In the genomic region with DNA sequence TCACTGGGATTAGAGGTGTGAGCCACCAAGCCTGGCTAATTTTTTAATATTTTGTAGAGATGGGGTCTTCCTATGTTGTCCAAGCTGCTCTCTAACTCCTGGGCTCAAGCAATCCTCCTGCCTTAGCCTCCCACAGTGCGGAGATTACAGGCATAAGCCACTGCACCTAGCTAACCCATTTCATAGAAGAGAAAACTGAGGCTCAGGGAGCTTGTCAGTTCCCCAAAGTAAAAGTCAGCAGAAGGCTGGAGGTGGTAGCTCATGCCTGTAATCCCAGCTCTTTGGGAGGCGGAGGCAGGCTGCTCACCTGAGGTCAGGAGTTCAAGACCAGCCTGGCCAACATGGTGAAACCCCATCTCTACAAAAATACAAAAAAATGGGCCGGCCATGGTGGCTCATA, we compare ENCODE assay signal across 19 cellular contexts. TPM values are rescaled to one million over a fixed set of nuclear protein-coding genes. Genes with fewer than 3 reads are reported as not detected.
DNase-seq lines count a peak whose midpoint lies in the region; ATAC-seq, FAIRE-seq and TF ChIP-seq lines count a peak whose summit lies in the region.
"Had no signal": no experiment of that assay in that cellular context is flagged by ENCODE, and none has a peak within 500 bp of the region (broad histone marks: within the 10 kb centered on the region; RNA-seq: fewer than 3 reads in every experiment).

No MANE protein-coding gene starts in this region.

- H3K9me2 ChIP-seq in MM.1S (replicated peaks; ENCODE audit: insufficient read depth, low read length) (no peaks in the 10 kb centered on the region), OCI-LY7 (ENCODE audit: insufficient read depth, low read length) (no peaks in the 10 kb centered on the region)

- BruUV-seq in OCI-LY7 (replicated peaks; lab: Mats Ljungman, UMichigan) = no TSS peak
- BruUV-seq in K562 (replicated peaks; lab: Mats Ljungman, UMichigan) = no TSS peak

- no peak for TF ChIP-seq EP300 in K562 (IDR thresholded peaks at IDR 0.05; ENCODE audit: low read length)

- CTCF ChIA-PET in OCI-LY7 (lab: Charles Lee; ENCODE audit: unreplicated experiment) (no interaction called here), K562 (lab: Yijun Ruan, JAX; ENCODE audit: low intra/inter-chr PET ratio) (no interaction called here)

- no peak for TF ChIP-seq RAD21 in K562 (CRISPR knock-in tag; conservative IDR thresholded peaks at IDR 0.05 in 1 of 2, IDR thresholded peaks at IDR 0.05 in 1 of 2)

- no peak for TF ChIP-seq POLR2A in K562 (conservative IDR thresholded peaks at IDR 0.05)

- H3K27ac Mint-ChIP-seq in naive thymus-derived CD8-positive, alpha-beta T cell = peak overlapping the region in 1 of 10 donors; percentile 29
- H3K27ac Mint-ChIP-seq: CD4-positive, alpha-beta memory T cell had no signal

- POLR2A ChIA-PET in OCI-LY7 (lab: Charles Lee) (interaction anchor here (0.6 to 1.9 kb wide), 3 partner anchors 31 to 76 kb away, joined by 3 to 6 read pairs (median 5); partner anchors contain the start of genes COPE and DDX49), K562 (lab: Yijun Ruan, JAX) (no interaction called here)
- POLR2A ChIA-PET in naive thymus-derived CD8-positive, alpha-beta T cell (lab: Charles Lee) = no interaction called here

- H3K9ac ChIP-seq in MM.1S (ENCODE audit: low read length) = peak overlapping the region; percentile 76
- H3K9ac ChIP-seq in K562 (ENCODE audit: insufficient read depth in 1 of 2, low read depth in 2 of 2, low read length in 2 of 2) = no peak overlapping the region

- DNase-seq in MM.1S (no peak), OCI-LY7 (ENCODE audit: low spot score) (no peak), K562 (ENCODE audit: extremely low read depth in 1 of 4, low spot score in 3 of 4) (no peak), pons (ENCODE audit: low spot score) (no peak), hippocampal formation (lab: John Stamatoyannopoulos, UW) (no peak)
- no peak for DNase-seq in naive thymus-derived CD8-positive, alpha-beta T cell
- DNase-seq: C1 segment of cervical spinal cord; Calu3; CD4-positive, alpha-beta memory T cell; COR-L47; DMS53; DMS79 treated with DMSO at 0.1 percent for 48 hours; GF-D8; GOT3; H7; HCEC 1CT had no signal

- no peak for ATAC-seq in K562
- no peak for ATAC-seq in naive thymus-derived CD8-positive, alpha-beta T cell

- H3K4me1 Mint-ChIP-seq in naive thymus-derived CD8-positive, alpha-beta T cell = peaks cover 0 to 2% (median under 1%) of the 10 kb centered on the region in 4 donors

- H3K9me1 ChIP-seq in K562 (ENCODE audit: control insufficient read depth, insufficient read depth, low read length) = no peaks in the 10 kb centered on the region

- WGBS in K562 (ENCODE audit: insufficient coverage, low coverage, missing lambda C conversion rate) = 31% methylated on average over 3 of the region's 3 CpGs

- no peak for FAIRE-seq in K562 (lab: Jason Lieb, UNC)
- FAIRE-seq: GM12891, GM18507 had no signal

- H3K9me3 ChIP-seq in MM.1S (replicated peaks; ENCODE audit: insufficient read depth, low read length) = no peaks in the 10 kb centered on the region
- H3K9me3 ChIP-seq in OCI-LY7 (ENCODE audit: low read length) = no peaks in the 10 kb centered on the region
- H3K9me3 ChIP-seq in K562 (replicated peaks; ENCODE audit: control insufficient read depth, insufficient read depth, low read depth, low read length) = no peaks in the 10 kb centered on the region

- H3F3A ChIP-seq in MM.1S (ENCODE audit: insufficient read depth, low read length) = peaks cover 38% of the 10 kb centered on the region

- no peaks in the 10 kb centered on the region for H4K20me1 ChIP-seq in MM.1S (ENCODE audit: insufficient read depth, low read length)
- H4K20me1 ChIP-seq in OCI-LY7 (ENCODE audit: insufficient read depth, low read length) = no peaks in the 10 kb centered on the region
- no peaks in the 10 kb centered on the region; the same call in 1 of the 2 replicates for H4K20me1 ChIP-seq in K562 (replicated peaks; ENCODE audit: control insufficient read depth, insufficient read depth, low read length)

- no peak overlapping the region for H3K4me3 Mint-ChIP-seq in naive thymus-derived CD8-positive, alpha-beta T cell
- H3K4me3 Mint-ChIP-seq: CD4-positive, alpha-beta memory T cell had no signal

- intact Hi-C loops in OCI-LY7 (cut with micrococcal nuclease; ENCODE audit: unreplicated experiment) = no loop called here
- intact Hi-C loops in K562 (cut with micrococcal nuclease) = no loop called here

- TF ChIP-seq CTCF in MM.1S (IDR thresholded peaks at IDR 0.05; ENCODE audit: low read length) (no peak), OCI-LY7 (conservative IDR thresholded peaks at IDR 0.05; ENCODE audit: low read length) (no peak), K562 (IDR thresholded peaks at IDR 0.05 in 2 of 3, conservative IDR thresholded peaks at IDR 0.05 in 1 of 3; ENCODE audit: insufficient read depth in 2 of 3, low read depth in 1 of 3, low read length in 3 of 3) (no peak)

- peaks cover 0 to 7% (median 0%) of the 10 kb centered on the region in 9 donors for H3K9me3 Mint-ChIP-seq in naive thymus-derived CD8-positive, alpha-beta T cell

- H3K4me1 ChIP-seq in MM.1S (ENCODE audit: low read length) (peaks cover 55% of the 10 kb centered on the region), OCI-LY7 (ENCODE audit: insufficient read depth, low read length, poor library complexity, severe bottlenecking) (peaks cover 47% of the 10 kb centered on the region), K562 (replicated peaks in 1 of 2; ENCODE audit: control insufficient read depth in 2 of 2, insufficient read depth in 2 of 2, low read length in 2 of 2) (peaks cover 0 to 8% of the 10 kb centered on the region in 2 experiments; a peak in 2 of 5 replicates)

- 0 out of 2 replicates have a peak overlapping the region, but pooled peaks have one; percentile 51 for H2AFZ ChIP-seq in MM.1S (ENCODE audit: low read length)
- H2AFZ ChIP-seq in OCI-LY7 (ENCODE audit: low read length) = peak overlapping the region; percentile 17; the same call in 1 of the 2 replicates
- H2AFZ ChIP-seq in K562 (ENCODE audit: low read depth, low read length) = no peak overlapping the region

- no peaks in the 10 kb centered on the region for H3K36me3 ChIP-seq in MM.1S (replicated peaks; ENCODE audit: insufficient read depth, low read length)
- no peaks in the 10 kb centered on the region for H3K36me3 ChIP-seq in OCI-LY7 (ENCODE audit: insufficient read depth, low read length)
- H3K36me3 ChIP-seq in K562 (ENCODE audit: control insufficient read depth, insufficient read depth, low read length) = no peaks in the 10 kb centered on the region

- H3K36me3 Mint-ChIP-seq in naive thymus-derived CD8-positive, alpha-beta T cell = no peaks in the 10 kb centered on the region
- H3K36me3 Mint-ChIP-seq: CD4-positive, alpha-beta memory T cell had no signal

- in situ Hi-C loops in K562 (cut with MboI) = no loop called here

- H3K27ac ChIP-seq in MM.1S (ENCODE audit: low read length) (peak overlapping the region; percentile 97), OCI-LY7 (ENCODE audit: low read depth, low read length, poor library complexity, severe bottlenecking) (no peak overlapping the region), K562 (ENCODE audit: extremely low read depth, low read depth, low read length) (no peak overlapping the region)

- peaks cover 4 to 12% (median 8%) of the 10 kb centered on the region in 5 donors for H3K27me3 Mint-ChIP-seq in naive thymus-derived CD8-positive, alpha-beta T cell

- H3K4me2 ChIP-seq in MM.1S (ENCODE audit: low read depth, low read length) (peak overlapping the region; percentile 83; the same call in 1 of the 2 replicates), OCI-LY7 (ENCODE audit: low read length) (no peak overlapping the region), K562 (ENCODE audit: insufficient read depth, low read length) (no peak overlapping the region)

- no peak overlapping the region for H3K4me3 ChIP-seq in MM.1S (ENCODE audit: low read length)
- H3K4me3 ChIP-seq in OCI-LY7 (ENCODE audit: low read depth, low read length, poor library complexity, severe bottlenecking) = no peak overlapping the region
- no peak overlapping the region for H3K4me3 ChIP-seq in K562

- H3K27me3 ChIP-seq in MM.1S (replicated peaks; ENCODE audit: insufficient read depth, low read length) = no peaks in the 10 kb centered on the region
- peaks cover 0 to 21% of the 10 kb centered on the region in 2 experiments; a peak in 1 of 5 replicates for H3K27me3 ChIP-seq in K562 (ENCODE audit: control insufficient read depth in 2 of 2, insufficient read depth in 2 of 2, low read length in 2 of 2)

- H3K79me2 ChIP-seq in MM.1S (ENCODE audit: low read length) = no peaks in the 10 kb centered on the region
- no peaks in the 10 kb centered on the region for H3K79me2 ChIP-seq in OCI-LY7 (ENCODE audit: insufficient read depth, low read depth, low read length)
- no peaks in the 10 kb centered on the region for H3K79me2 ChIP-seq in K562 (ENCODE audit: control insufficient read depth, insufficient read depth, low read length)

RNA-seq across cellular contexts. Expression of gene HOMER3, which starts 8.8 kb away (rescaled TPM):
- total RNA-seq in OCI-LY7 (2014; rRNA removed; shearing (Covaris generic)) = 8.6 and 16.1 TPM in 2 replicates
- 14.8 and 15.5 TPM in 2 replicates for total RNA-seq in OCI-LY7 (2022)
- total RNA-seq in K562 (2011; cell fraction: chromatin; rRNA removed; ENCODE audit: low replicate concordance) = 9.9 and 22.2 TPM in 2 replicates
- total RNA-seq in K562 (2011; cell fraction: nucleolus; rRNA removed) = 12.0 and 12.4 TPM in 2 replicates
- total RNA-seq in K562 (2011; cell fraction: nucleoplasm; rRNA removed) = 9.1 and 12.6 TPM in 2 replicates
- total RNA-seq in K562 (2014; rRNA removed) = 4.2 and 6.8 TPM in 2 replicates
- total RNA-seq in K562 (2014; rRNA removed; fragmentation: Illumina TruSeq; extraction: Trizol) = 1.2 and 1.3 TPM in 2 replicates
- total RNA-seq in K562 (2015; rRNA removed; fragmentation: Illumina TruSeq; extraction: Trizol) = 1.5 and 2.7 TPM in 2 replicates
- total RNA-seq in K562 (2021) = 3.4 and 4.1 TPM in 2 replicates
- 5.1 and 10.3 TPM in 2 replicates for polyA plus RNA-seq in K562 (2011; rRNA removed)
- 9.6 and 10.5 TPM in 2 replicates for polyA plus RNA-seq in K562 (2011; cell fraction: cytosol; rRNA removed)
- polyA plus RNA-seq in K562 (2011; cell fraction: nucleus; rRNA removed) = 9.2 and 20.4 TPM in 2 replicates
- 2.4 and 5.5 TPM in 2 replicates for polyA plus RNA-seq in K562 (2012)
- polyA plus RNA-seq in K562 (2014; fragmentation: Illumina TruSeq; extraction: Trizol) = 2.9 and 4.7 TPM in 2 replicates
- polyA plus RNA-seq in K562 (2014; fragmentation: Nextera tagmentation; extraction: Ambion mirVana) = not detected
- polyA plus RNA-seq in K562 (2014; rRNA removed) = 3.7 and 6.4 TPM in 2 replicates
- 2.5 and 2.9 TPM in 2 replicates for polyA minus RNA-seq in K562 (2011; rRNA and poly(A)+ RNA removed)
- 3.3 and 6.9 TPM in 2 replicates for polyA minus RNA-seq in K562 (2011; cell fraction: cytosol; rRNA and poly(A)+ RNA removed)
- polyA minus RNA-seq in K562 (2011; cell fraction: nucleus; rRNA and poly(A)+ RNA removed) = 3.4 and 8.3 TPM in 2 replicates
- under 1 TPM in 1 of 2 experiments, not detected in 1; 0.55 TPM for total RNA-seq in naive thymus-derived CD8-positive, alpha-beta T cell
- polyA plus RNA-seq in naive thymus-derived CD8-positive, alpha-beta T cell = not detected

RNA-seq across cellular contexts. Expression of gene DDX49, which starts 30.3 kb away (rescaled TPM):
- 69.3 and 82.4 TPM in 2 replicates for total RNA-seq in OCI-LY7 (2014; rRNA removed; shearing (Covaris generic))
- total RNA-seq in OCI-LY7 (2022) = 53.7 and 63.7 TPM in 2 replicates
- 17.3 and 60.1 TPM in 2 replicates for total RNA-seq in K562 (2011; cell fraction: chromatin; rRNA removed; ENCODE audit: low replicate concordance)
- 53.9 and 64.9 TPM in 2 replicates for total RNA-seq in K562 (2011; cell fraction: nucleolus; rRNA removed)
- total RNA-seq in K562 (2011; cell fraction: nucleoplasm; rRNA removed) = 23.2 and 29.4 TPM in 2 replicates
- total RNA-seq in K562 (2014; rRNA removed) = 113 and 149 TPM in 2 replicates
- total RNA-seq in K562 (2014; rRNA removed; fragmentation: Illumina TruSeq; extraction: Trizol) = 26.2 and 45.7 TPM in 2 replicates
- total RNA-seq in K562 (2015; rRNA removed; fragmentation: Illumina TruSeq; extraction: Trizol) = 51.1 and 57.8 TPM in 2 replicates
- total RNA-seq in K562 (2021) = 78.9 and 88.6 TPM in 2 replicates
- polyA plus RNA-seq in K562 (2011; rRNA removed) = 35.6 and 43.2 TPM in 2 replicates
- 53.9 and 97.8 TPM in 2 replicates for polyA plus RNA-seq in K562 (2011; cell fraction: cytosol; rRNA removed)
- 37.4 and 64.0 TPM in 2 replicates for polyA plus RNA-seq in K562 (2011; cell fraction: nucleus; rRNA removed)
- 53.0 and 58.9 TPM in 2 replicates for polyA plus RNA-seq in K562 (2012)
- polyA plus RNA-seq in K562 (2014; fragmentation: Illumina TruSeq; extraction: Trizol) = 33.3 and 53.3 TPM in 2 replicates
- polyA plus RNA-seq in K562 (2014; fragmentation: Nextera tagmentation; extraction: Ambion mirVana) = 1 to 10 TPM; 1.1 to 6.3 TPM
- polyA plus RNA-seq in K562 (2014; rRNA removed) = 61.3 and 65.9 TPM in 2 replicates
- polyA minus RNA-seq in K562 (2011; rRNA and poly(A)+ RNA removed) = 27.6 and 57.1 TPM in 2 replicates
- polyA minus RNA-seq in K562 (2011; cell fraction: cytosol; rRNA and poly(A)+ RNA removed) = 34.9 and 39.1 TPM in 2 replicates
- 23.5 and 26.5 TPM in 2 replicates for polyA minus RNA-seq in K562 (2011; cell fraction: nucleus; rRNA and poly(A)+ RNA removed)
- total RNA-seq in naive thymus-derived CD8-positive, alpha-beta T cell = 10 to 100 TPM; 39.4 to 46.4 TPM
- 10 to 100 TPM; 21.7 to 37.5 (median 24.7) TPM for polyA plus RNA-seq in naive thymus-derived CD8-positive, alpha-beta T cell

RNA-seq across cellular contexts. Expression of gene COPE, which starts 30.7 kb away (rescaled TPM):
- 225 and 255 TPM in 2 replicates for total RNA-seq in OCI-LY7 (2014; rRNA removed; shearing (Covaris generic))
- total RNA-seq in OCI-LY7 (2022) = 231 and 256 TPM in 2 replicates
- 63.5 and 278 TPM in 2 replicates for total RNA-seq in K562 (2011; cell fraction: chromatin; rRNA removed; ENCODE audit: low replicate concordance)
- 249 and 252 TPM in 2 replicates for total RNA-seq in K562 (2011; cell fraction: nucleolus; rRNA removed)
- total RNA-seq in K562 (2011; cell fraction: nucleoplasm; rRNA removed) = 127 and 141 TPM in 2 replicates
- total RNA-seq in K562 (2014; rRNA removed) = 239 and 305 TPM in 2 replicates
- total RNA-seq in K562 (2014; rRNA removed; fragmentation: Illumina TruSeq; extraction: Trizol) = 19.2 and 33.2 TPM in 2 replicates
- total RNA-seq in K562 (2015; rRNA removed; fragmentation: Illumina TruSeq; extraction: Trizol) = 130 and 147 TPM in 2 replicates
- 273 and 289 TPM in 2 replicates for total RNA-seq in K562 (2021)
- polyA plus RNA-seq in K562 (2011; rRNA removed) = 159 and 263 TPM in 2 replicates
- polyA plus RNA-seq in K562 (2011; cell fraction: cytosol; rRNA removed) = 307 and 533 TPM in 2 replicates
- polyA plus RNA-seq in K562 (2011; cell fraction: nucleus; rRNA removed) = 164 and 210 TPM in 2 replicates
- 176 and 372 TPM in 2 replicates for polyA plus RNA-seq in K562 (2012)
- polyA plus RNA-seq in K562 (2014; fragmentation: Illumina TruSeq; extraction: Trizol) = 50.1 and 152 TPM in 2 replicates
- 10 to 100 TPM in 1 of 2 experiments, 1 to 10 TPM in 1; 5.8 to 18.3 TPM for polyA plus RNA-seq in K562 (2014; fragmentation: Nextera tagmentation; extraction: Ambion mirVana)
- 230 and 233 TPM in 2 replicates for polyA plus RNA-seq in K562 (2014; rRNA removed)
- 43.6 and 67.0 TPM in 2 replicates for polyA minus RNA-seq in K562 (2011; rRNA and poly(A)+ RNA removed)
- 103 and 143 TPM in 2 replicates for polyA minus RNA-seq in K562 (2011; cell fraction: cytosol; rRNA and poly(A)+ RNA removed)
- 49.1 and 66.3 TPM in 2 replicates for polyA minus RNA-seq in K562 (2011; cell fraction: nucleus; rRNA and poly(A)+ RNA removed)
- 100 to 1,000 TPM; 145 to 149 TPM for total RNA-seq in naive thymus-derived CD8-positive, alpha-beta T cell
- polyA plus RNA-seq in naive thymus-derived CD8-positive, alpha-beta T cell = 100 to 1,000 TPM; 224 to 259 (median 235) TPM

RNA-seq across cellular contexts. Expression of gene CERS1, which starts 53.9 kb away (rescaled TPM):
- total RNA-seq in OCI-LY7 (2014; rRNA removed; shearing (Covaris generic)) = 0.09 TPM in 1 of 2 replicates, not detected in the other
- total RNA-seq in OCI-LY7 (2022) = not detected in 2 replicates
- 1.3 and 6.2 TPM in 2 replicates for total RNA-seq in K562 (2011; cell fraction: chromatin; rRNA removed; ENCODE audit: low replicate concordance)
- total RNA-seq in K562 (2011; cell fraction: nucleolus; rRNA removed) = 4.2 and 5.0 TPM in 2 replicates
- total RNA-seq in K562 (2011; cell fraction: nucleoplasm; rRNA removed) = 1.5 and 3.7 TPM in 2 replicates
- 0.86 TPM in 2 replicates for total RNA-seq in K562 (2014; rRNA removed)
- total RNA-seq in K562 (2014; rRNA removed; fragmentation: Illumina TruSeq; extraction: Trizol) = 0.13 and 0.33 TPM in 2 replicates
- 0.43 and 1.4 TPM in 2 replicates for total RNA-seq in K562 (2015; rRNA removed; fragmentation: Illumina TruSeq; extraction: Trizol)
- 1.5 and 1.7 TPM in 2 replicates for total RNA-seq in K562 (2021)
- 1.5 and 3.8 TPM in 2 replicates for polyA plus RNA-seq in K562 (2011; rRNA removed)
- polyA plus RNA-seq in K562 (2011; cell fraction: cytosol; rRNA removed) = 5.5 and 5.7 TPM in 2 replicates
- polyA plus RNA-seq in K562 (2011; cell fraction: nucleus; rRNA removed) = 3.7 and 4.0 TPM in 2 replicates
- 0.71 and 0.87 TPM in 2 replicates for polyA plus RNA-seq in K562 (2012)
- polyA plus RNA-seq in K562 (2014; fragmentation: Illumina TruSeq; extraction: Trizol) = 0.80 and 1.7 TPM in 2 replicates
- not detected for polyA plus RNA-seq in K562 (2014; fragmentation: Nextera tagmentation; extraction: Ambion mirVana)
- polyA plus RNA-seq in K562 (2014; rRNA removed) = 1.1 TPM in 2 replicates
- 1.1 and 2.3 TPM in 2 replicates for polyA minus RNA-seq in K562 (2011; rRNA and poly(A)+ RNA removed)
- 1.2 and 3.5 TPM in 2 replicates for polyA minus RNA-seq in K562 (2011; cell fraction: cytosol; rRNA and poly(A)+ RNA removed)
- polyA minus RNA-seq in K562 (2011; cell fraction: nucleus; rRNA and poly(A)+ RNA removed) = 0.40 and 0.78 TPM in 2 replicates
- total RNA-seq in naive thymus-derived CD8-positive, alpha-beta T cell = not detected
- not detected for polyA plus RNA-seq in naive thymus-derived CD8-positive, alpha-beta T cell
- total RNA-seq: CD4-positive, alpha-beta memory T cell; Daoy had no signal
- polyA plus RNA-seq: CD4-positive, alpha-beta memory T cell had no signal
